Comparison of ENCODE assay signal across 8 cellular contexts in the genomic region with DNA sequence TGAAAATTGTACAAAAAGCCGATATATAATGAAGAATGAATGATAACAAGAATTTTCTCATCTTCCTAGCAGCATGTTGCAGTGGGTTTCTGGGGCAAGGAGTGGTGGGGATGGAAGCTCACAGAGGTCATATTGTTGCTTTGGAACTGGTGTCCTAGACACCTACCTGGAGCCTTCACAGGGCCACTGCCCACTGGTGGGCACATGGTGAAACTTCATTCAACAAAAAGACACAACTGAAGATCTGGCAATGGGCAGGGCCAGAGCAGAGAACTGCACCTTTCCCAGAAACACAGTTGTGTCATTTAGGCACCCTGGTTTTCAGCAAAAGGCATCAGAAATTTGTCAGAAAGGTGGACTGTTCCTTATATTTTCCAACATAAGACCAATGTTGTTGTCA.
A peak's percentile ranks its signal among the peaks of the same experiment; 100 is the strongest.
DNase-seq lines count a peak whose midpoint lies in the region; ATAC-seq and TF ChIP-seq lines count a peak whose summit lies in the region.

No MANE protein-coding gene starts in this region.

- H3K4me2 ChIP-seq in OCI-LY1 (ENCODE audit: low read length): no peak overlapping the region

- H3K9ac ChIP-seq in OCI-LY1 (ENCODE audit: low read length): no peak overlapping the region

- ATAC-seq in GM18511 (IDR thresholded peaks at IDR 0.05; ENCODE audit: unreplicated experiment): peak; percentile 68
- ATAC-seq in HG03025 (IDR thresholded peaks at IDR 0.05; ENCODE audit: low FRiP score, unreplicated experiment): no peak
- ATAC-seq in GM18868 (IDR thresholded peaks at IDR 0.05; ENCODE audit: unreplicated experiment): no peak

- peaks cover 6% of the 10 kb centered on the region for H3K27me3 Mint-ChIP-seq in Caco-2 (ENCODE audit: insufficient read depth, unreplicated experiment)

- H3K36me3 Mint-ChIP-seq in Caco-2 (ENCODE audit: insufficient read depth, unreplicated experiment): no peaks in the 10 kb centered on the region

- H3K9me3 Mint-ChIP-seq in Caco-2 (ENCODE audit: unreplicated experiment): no peaks in the 10 kb centered on the region

- H3F3A ChIP-seq in OCI-LY1 (ENCODE audit: insufficient read depth, low read length): no peaks in the 10 kb centered on the region

- peak; percentile 8; the same call in 1 of the 2 replicates for TF ChIP-seq CTCF in OCI-LY1 (IDR thresholded peaks at IDR 0.05; ENCODE audit: low read length)
- TF ChIP-seq CTCF in fibroblast of the aortic adventitia (IDR thresholded peaks at IDR 0.05; ENCODE audit: insufficient read depth, low read length): peak; percentile 40
- TF ChIP-seq CTCF in Caco-2 (IDR thresholded peaks at IDR 0.05; ENCODE audit: insufficient read depth in 1 of 2, low read depth in 1 of 2, low read length in 1 of 2, severe bottlenecking in 1 of 2, unreplicated experiment in 1 of 2): peak in 1 of 2 experiments; percentile 18

- no peak overlapping the region for H3K27ac ChIP-seq in OCI-LY1 (ENCODE audit: low read depth, low read length, poor library complexity, severe bottlenecking)

- H3K27ac Mint-ChIP-seq in Caco-2 (ENCODE audit: unreplicated experiment): no peak overlapping the region

- H3K4me1 Mint-ChIP-seq in Caco-2 (ENCODE audit: low read depth, unreplicated experiment): no peaks in the 10 kb centered on the region

- H3K4me3 Mint-ChIP-seq in Caco-2 (ENCODE audit: unreplicated experiment): no peak overlapping the region

- no peaks in the 10 kb centered on the region for H3K9me2 ChIP-seq in OCI-LY1 (ENCODE audit: low read depth, low read length)

- no peak overlapping the region for H2AFZ ChIP-seq in OCI-LY1 (ENCODE audit: low read length)

- intact Hi-C loops in Caco-2 (cut with micrococcal nuclease; ENCODE audit: unreplicated experiment): loop anchor here (5.0 kb wide), 1 partner anchor 320 kb away; no protein-coding TSS in a partner anchor

- no peaks in the 10 kb centered on the region for H4K20me1 ChIP-seq in OCI-LY1 (ENCODE audit: insufficient read depth, low read length)

- H3K4me1 ChIP-seq in OCI-LY1 (ENCODE audit: insufficient read depth, low read length, severe bottlenecking): no peaks in the 10 kb centered on the region
- no peaks in the 10 kb centered on the region for H3K4me1 ChIP-seq in Caco-2

- H3K27me3 ChIP-seq in OCI-LY1 (ENCODE audit: insufficient read depth, low read length): no peaks in the 10 kb centered on the region
- H3K27me3 ChIP-seq in Caco-2 (replicated peaks; ENCODE audit: control insufficient read depth, insufficient read depth, low read length): no peaks in the 10 kb centered on the region

- BruUV-seq in Caco-2 (replicated peaks; lab: Mats Ljungman, UMichigan): no TSS peak

- H3K9me3 ChIP-seq in OCI-LY1 (ENCODE audit: low read length) (no peaks in the 10 kb centered on the region), Caco-2 (no peaks in the 10 kb centered on the region)

- POLR2A ChIA-PET in Caco-2 (lab: Charles Lee): no interaction called here

- H3K79me2 ChIP-seq in OCI-LY1 (ENCODE audit: insufficient read depth, low read length): no peaks in the 10 kb centered on the region

- DNase-seq in ACHN (peak; percentile 63), fibroblast of the aortic adventitia (ENCODE audit: low read depth) (no peak), inferior parietal cortex (ENCODE audit: extremely low spot score) (no peak), Caco-2 (no peak)

- in situ Hi-C loops in ACHN (cut with HindIII; ENCODE audit: low pct_ligation_motif_present, low pct_unique_long_range_greater_than_20kb, low sequenced_read_pairs): no loop called here

- H3K36me3 ChIP-seq in OCI-LY1 (ENCODE audit: insufficient read depth, low read length) (no peaks in the 10 kb centered on the region), Caco-2 (ENCODE audit: control insufficient read depth, insufficient read depth, low read length) (no peaks in the 10 kb centered on the region)

- CTCF ChIA-PET in Caco-2 (lab: Charles Lee): interaction anchor here (0.6 kb wide), 1 partner anchor 111 kb away, joined by 3 read pairs; no protein-coding TSS in a partner anchor

- no peak overlapping the region for H3K4me3 ChIP-seq in OCI-LY1 (ENCODE audit: low read depth, low read length, poor library complexity, severe bottlenecking)
- no peak overlapping the region for H3K4me3 ChIP-seq in fibroblast of the aortic adventitia (ENCODE audit: low read depth, low read length)
- H3K4me3 ChIP-seq in Caco-2 (ENCODE audit: low read depth, low read length): no peak overlapping the region
